8 cellular contexts compared by ENCODE assay signal in the genomic region with DNA sequence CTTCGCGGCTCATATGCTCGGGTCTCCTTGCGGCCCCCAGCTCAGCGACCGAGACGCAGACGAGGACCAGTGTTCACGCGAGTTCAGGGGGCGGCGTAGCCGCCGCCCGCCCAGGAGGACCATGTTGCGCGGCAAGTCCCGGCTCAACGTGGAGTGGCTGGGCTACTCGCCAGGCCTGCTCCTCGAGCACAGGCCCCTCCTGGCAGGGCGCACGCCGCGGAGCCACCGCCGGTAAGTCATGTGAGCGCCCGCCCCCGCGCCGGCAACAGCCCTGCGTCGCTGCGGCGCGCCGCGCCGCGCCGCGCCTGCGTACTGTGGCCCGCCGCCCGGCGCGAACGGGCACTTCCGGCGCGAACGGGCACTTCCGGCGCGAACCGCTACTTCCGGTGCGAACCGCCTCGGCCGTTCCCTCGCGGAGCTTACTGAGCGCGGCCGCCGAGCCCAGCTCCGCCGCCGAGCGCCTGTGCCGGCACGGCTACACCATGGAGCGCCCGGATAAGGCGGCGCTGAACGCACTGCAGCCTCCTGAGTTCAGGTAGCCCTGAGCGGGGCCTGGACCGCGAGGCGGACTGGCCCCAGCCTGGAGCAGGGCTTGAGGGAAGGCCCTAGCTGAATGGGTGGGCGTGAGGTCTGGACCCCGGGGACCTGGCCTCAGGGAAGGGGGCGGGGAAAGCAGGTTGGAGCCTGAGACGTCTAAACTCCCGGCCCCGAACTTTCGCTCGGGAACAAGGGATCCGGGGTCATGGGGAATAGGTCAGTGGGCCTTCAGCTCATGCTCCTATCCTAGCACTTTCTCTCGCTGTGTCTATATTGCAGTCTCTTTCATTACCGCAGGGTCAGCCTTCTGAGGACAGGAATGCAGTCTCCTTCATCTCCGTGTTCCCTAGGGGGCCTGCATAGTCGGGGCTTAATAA. TPM values are rescaled to one million over a fixed set of nuclear protein-coding genes. Genes with fewer than 3 reads are reported as not detected.
DNase-seq lines count a peak whose midpoint lies in the region; ATAC-seq and TF ChIP-seq lines count a peak whose summit lies in the region.

A gene with protein sequence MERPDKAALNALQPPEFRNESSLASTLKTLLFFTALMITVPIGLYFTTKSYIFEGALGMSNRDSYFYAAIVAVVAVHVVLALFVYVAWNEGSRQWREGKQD (plus strand): TSS at position 380 of the 914 bp plus-strand sequence. CDS start 103 bp downstream, at position 483.

- ATAC-seq in CD4-positive, alpha-beta T cell (ENCODE audit: poor library complexity) = peak; percentile 70
- ATAC-seq in GM19397 (IDR thresholded peaks at IDR 0.05; ENCODE audit: unreplicated experiment) (peak; percentile 88), HG03565 (IDR thresholded peaks at IDR 0.05; ENCODE audit: unreplicated experiment) (peak; percentile 59), memory B cell (ENCODE audit: low read depth) (peak; percentile 84)

- H3K9me3 Mint-ChIP-seq in CD4-positive, alpha-beta T cell = no peaks in the 10 kb centered on the region
- H3K9me3 Mint-ChIP-seq in memory B cell = no peaks in the 10 kb centered on the region

- peaks cover 17% of the 10 kb centered on the region for H3K36me3 Mint-ChIP-seq in CD4-positive, alpha-beta T cell (ENCODE audit: low read depth)
- H3K36me3 Mint-ChIP-seq in memory B cell = no peaks in the 10 kb centered on the region

- H3K4me1 Mint-ChIP-seq in CD4-positive, alpha-beta T cell (ENCODE audit: low read depth) = peaks cover 77% of the 10 kb centered on the region
- peaks cover 23% of the 10 kb centered on the region for H3K4me1 Mint-ChIP-seq in memory B cell

- intact Hi-C loops in CD4-positive, alpha-beta T cell (cut with DNase I, micrococcal nuclease) = loop anchor here in 1 of 2 experiments (5.0 to 10.0 kb wide), 3 partner anchors 412 to 1435 kb away; a partner anchor contains a TSS

- no peaks in the 10 kb centered on the region for H3K9me3 ChIP-seq in CD4-positive, alpha-beta T cell (ENCODE audit: control insufficient read depth, low read length)

- no peak for TF ChIP-seq CTCF in CD4-positive, alpha-beta T cell (IDR thresholded peaks at IDR 0.05)

- H3K27ac Mint-ChIP-seq in CD4-positive, alpha-beta T cell = peak within 1 kb of the TSS; percentile 99
- H3K27ac Mint-ChIP-seq in memory B cell = peak within 1 kb of the TSS; percentile 97

- CTCF ChIA-PET in CD4-positive, alpha-beta T cell (lab: Charles Lee) = interaction anchor here (1.5 to 1.6 kb wide), 2 partner anchors 37 to 1545 kb away, joined by 3 read pairs; no protein-coding TSS in a partner anchor

- POLR2A ChIA-PET in CD4-positive, alpha-beta T cell (lab: Charles Lee) = interaction anchor here (0.6 to 1.7 kb wide), 4 partner anchors 13 to 1857 kb away, joined by 3 to 11 read pairs (median 4); a partner anchor contains a TSS

- peak within 1 kb of the TSS; percentile 88 for H3K27ac ChIP-seq in CD4-positive, alpha-beta T cell (ENCODE audit: low read depth, low read length)

- H3K27me3 ChIP-seq in CD4-positive, alpha-beta T cell (ENCODE audit: control insufficient read depth, insufficient read depth, low read length) = no peaks in the 10 kb centered on the region

- peak within 1 kb of the TSS; percentile 89 for H3K4me3 Mint-ChIP-seq in CD4-positive, alpha-beta T cell
- H3K4me3 Mint-ChIP-seq in memory B cell = peak within 1 kb of the TSS; percentile 83

- no peaks in the 10 kb centered on the region for H3K27me3 Mint-ChIP-seq in CD4-positive, alpha-beta T cell
- no peaks in the 10 kb centered on the region for H3K27me3 Mint-ChIP-seq in memory B cell

- DNase-seq in CD4-positive, alpha-beta T cell = peak; percentile 55 to 82 (median 72)
- DNase-seq in NCI-H82 (lab: John Stamatoyannopoulos, UW) = peak; percentile 85
- DNase-seq in activated CD8-positive, alpha-beta memory T cell treated with anti-CD3 and anti-CD28 coated beads for 1 hour (ENCODE audit: extremely low read depth in 1 of 2, low read depth in 1 of 2) = peak; percentile 41 to 66
- peak; percentile 59 for DNase-seq in effector CD8-positive, alpha-beta T cell (lab: John Stamatoyannopoulos, UW)
- DNase-seq in memory B cell (ENCODE audit: low spot score in 2 of 2) = peak; percentile 66 to 79
- DNase-seq in stimulated activated CD8-positive, alpha-beta memory T cell treated with anti-CD3 and anti-CD28 coated beads, Interleukin-12 subunit alpha, Interleukin-12 subunit beta, amount 100 ng/mL, for 1 hour (ENCODE audit: low read depth) = peak; percentile 64

RNA-seq across cellular contexts. Expression of the gene that starts here (rescaled TPM):
- total RNA-seq in CD4-positive, alpha-beta T cell = 10 to 100 TPM; 19.3 to 19.4 TPM

Comparison
In these comparisons a context has a peak if more than half of its experiments do, and no peak if none do; other contexts are left out.
1. Peak in every context shown above with its lines: DNase-seq, ATAC-seq and H3K27ac ChIP-seq.